ENCODE assay signal across 1 cellular context in the genomic region with DNA sequence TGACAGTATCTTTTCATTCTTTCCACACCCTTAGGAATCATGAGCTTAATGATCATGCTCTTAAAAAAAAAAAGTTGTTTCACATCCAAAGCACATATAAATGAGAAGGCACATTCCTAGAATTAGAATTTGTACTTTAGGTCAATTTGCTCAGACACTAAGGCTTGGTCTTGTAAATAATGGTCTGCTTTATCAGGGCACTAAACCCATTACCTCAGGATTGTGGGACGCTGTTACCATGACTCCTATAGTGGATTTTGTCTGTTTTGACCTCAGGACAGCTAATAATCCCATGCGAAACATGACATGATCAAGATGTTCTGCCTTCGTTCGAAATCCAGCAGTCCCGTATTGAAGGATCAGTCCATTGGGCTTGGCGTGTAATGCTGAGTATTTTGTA.
TF ChIP-seq lines count a peak whose summit lies in the region.

No MANE protein-coding gene starts in this region.

TF ChIP-seq in endothelial cell of umbilical vein, 7 proteins besides CTCF, POLR2A, EP300 and RAD21:
- no peak for TF ChIP-seq JUN (IDR thresholded peaks at IDR 0.05; ENCODE audit: borderline replicate concordance, insufficient read depth, insufficient read length, low read depth)
- TF ChIP-seq POLR2AphosphoS5 (IDR thresholded peaks at IDR 0.05; ENCODE audit: insufficient read depth, low read depth, low read length): no peak
- TF ChIP-seq FOS (IDR thresholded peaks at IDR 0.05; ENCODE audit: borderline replicate concordance, insufficient read depth, low read length): no peak
